ENCODE assay signal across 1 cellular context in genomic region chr20:35463455-35464300, GRCh38.
TF ChIP-seq lines count a peak whose summit lies in the region.

No MANE protein-coding gene starts in this region.

TF ChIP-seq in HepG2, 621 proteins besides CTCF, POLR2A, EP300 and RAD21 (continued from another document and continues in another):
- TF ChIP-seq NFE2 (CRISPR knock-in tag; IDR thresholded peaks at IDR 0.05) (no peak), TFDP1 (CRISPR knock-in tag; IDR thresholded peaks at IDR 0.05; ENCODE audit: borderline replicate concordance) (no peak), ZNF558 (CRISPR knock-in tag; IDR thresholded peaks at IDR 0.05; ENCODE audit: borderline replicate concordance) (no peak), FUBP1 (CRISPR knock-in tag; IDR thresholded peaks at IDR 0.05; ENCODE audit: borderline replicate concordance) (no peak; the same call in 1 of the 2 replicates), CEBPB (IDR thresholded peaks at IDR 0.05; ENCODE audit: borderline replicate concordance, low read depth, low read length) (no peak), GZF1 (CRISPR knock-in tag; IDR thresholded peaks at IDR 0.05) (0 out of 2 replicates have a peak, but pooled peaks have one; percentile 36), THAP9 (CRISPR knock-in tag; IDR thresholded peaks at IDR 0.05; ENCODE audit: borderline replicate concordance) (no peak), ZNF777 (CRISPR knock-in tag; IDR thresholded peaks at IDR 0.05) (no peak), ZNF773 (CRISPR knock-in tag; IDR thresholded peaks at IDR 0.05; ENCODE audit: borderline replicate concordance) (no peak), NR2C2 (CRISPR knock-in tag; IDR thresholded peaks at IDR 0.05; ENCODE audit: borderline replicate concordance) (peak; percentile 39; the same call in 1 of the 2 replicates), ZNF800 (CRISPR knock-in tag; IDR thresholded peaks at IDR 0.05) (no peak), ZNF788 (CRISPR knock-in tag; IDR thresholded peaks at IDR 0.05; ENCODE audit: borderline replicate concordance) (no peak; the same call in 1 of the 2 replicates), PLSCR1 (CRISPR knock-in tag; IDR thresholded peaks at IDR 0.05; ENCODE audit: borderline replicate concordance) (no peak), ZNF724P (CRISPR knock-in tag; IDR thresholded peaks at IDR 0.05; ENCODE audit: borderline replicate concordance) (0 out of 2 replicates have a peak, but pooled peaks have one; percentile 8), JARID2 (CRISPR knock-in tag; IDR thresholded peaks at IDR 0.05; ENCODE audit: insufficient replicate concordance) (peak; percentile 77), ZNF382 (CRISPR knock-in tag; IDR thresholded peaks at IDR 0.05; ENCODE audit: borderline replicate concordance) (no peak), RCOR2 (CRISPR knock-in tag; IDR thresholded peaks at IDR 0.05) (no peak), PRDM4 (CRISPR knock-in tag; IDR thresholded peaks at IDR 0.05; ENCODE audit: borderline replicate concordance) (no peak), NCOA2 (CRISPR knock-in tag; IDR thresholded peaks at IDR 0.05) (no peak), NFIB (CRISPR knock-in tag; IDR thresholded peaks at IDR 0.05; ENCODE audit: borderline replicate concordance) (no peak), LCORL (IDR thresholded peaks at IDR 0.05) (no peak), LCORL (CRISPR knock-in tag; IDR thresholded peaks at IDR 0.05) (0 out of 2 replicates have a peak, but pooled peaks have one; percentile 17), BCL6 (CRISPR knock-in tag; IDR thresholded peaks at IDR 0.05) (peak; percentile 25; the same call in 1 of the 2 replicates), HNF4G (IDR thresholded peaks at IDR 0.05; ENCODE audit: borderline replicate concordance, low read depth, low read length) (no peak), HNF4G (CRISPR knock-in tag; IDR thresholded peaks at IDR 0.05; ENCODE audit: borderline replicate concordance, low read depth) (no peak), HMGXB3 (CRISPR knock-in tag; IDR thresholded peaks at IDR 0.05; ENCODE audit: borderline replicate concordance) (0 out of 2 replicates have a peak, but pooled peaks have one; percentile 22), MAF1 (CRISPR knock-in tag; IDR thresholded peaks at IDR 0.05; ENCODE audit: borderline replicate concordance) (no peak), ZBTB7A (CRISPR knock-in tag; IDR thresholded peaks at IDR 0.05) (no peak), ZFP36L2 (CRISPR knock-in tag; IDR thresholded peaks at IDR 0.05) (no peak), ZNF574 (CRISPR knock-in tag; IDR thresholded peaks at IDR 0.05) (no peak), CENPX (CRISPR knock-in tag; IDR thresholded peaks at IDR 0.05) (no peak), ZNF784 (CRISPR knock-in tag; IDR thresholded peaks at IDR 0.05; ENCODE audit: borderline replicate concordance) (no peak), ZNF577 (CRISPR knock-in tag; IDR thresholded peaks at IDR 0.05; ENCODE audit: borderline replicate concordance, low read depth) (no peak), ELF3 (CRISPR knock-in tag; IDR thresholded peaks at IDR 0.05) (peak; percentile 76; the same call in 1 of the 2 replicates)
